In the genomic region with DNA sequence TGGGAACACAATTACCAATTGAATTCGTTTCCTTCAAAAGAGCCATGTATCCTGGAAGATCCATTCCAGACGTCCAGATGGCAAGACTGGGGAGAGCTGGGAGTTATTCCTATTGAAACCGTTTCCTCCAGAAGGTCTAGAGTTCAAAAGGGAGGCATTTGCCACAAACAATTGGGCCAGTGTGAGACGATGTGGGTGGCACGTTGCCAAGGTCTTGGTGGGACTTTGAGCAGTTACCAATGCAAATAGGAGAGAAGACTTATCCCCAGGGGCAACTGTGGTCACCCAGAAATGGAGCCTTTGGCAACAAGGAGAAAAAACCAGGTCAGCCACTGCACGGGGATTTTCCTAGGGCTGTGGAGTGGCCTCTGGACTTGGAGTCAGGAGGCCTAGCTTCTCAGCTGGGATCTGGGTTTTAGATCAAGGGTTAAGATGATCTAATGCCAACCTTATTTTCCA, we compare ENCODE assay signal across 14 cellular contexts. TPM values are rescaled to one million over a fixed set of nuclear protein-coding genes. Genes with fewer than 3 reads are reported as not detected.
A peak's percentile ranks its signal among the peaks of the same experiment; 100 is the strongest.
DNase-seq lines count a peak whose midpoint lies in the region; ATAC-seq and TF ChIP-seq lines count a peak whose summit lies in the region.
"Had no signal": no experiment of that assay in that cellular context is flagged by ENCODE, and none has a peak within 500 bp of the region (broad histone marks: within the 10 kb centered on the region; RNA-seq: fewer than 3 reads in every experiment).

No MANE protein-coding gene starts in this region.

- in situ Hi-C loops in GM23248 (cut with MboI): no loop called here

- H3K27me3 Mint-ChIP-seq in chondrocyte (ENCODE audit: low read depth): peaks cover 36% of the 10 kb centered on the region

- intact Hi-C loops in posterior cingulate gyrus (cut with DNase I): no loop called here

- no peaks in the 10 kb centered on the region for H4K20me1 ChIP-seq in GM23248 (ENCODE audit: insufficient read depth)

- H3K79me2 ChIP-seq in GM23248 (ENCODE audit: insufficient read depth): no peaks in the 10 kb centered on the region

- H3K4me1 Mint-ChIP-seq in chondrocyte (ENCODE audit: low read depth): peaks cover 5% of the 10 kb centered on the region
- H3K4me1 Mint-ChIP-seq: activated CD4-positive, alpha-beta T cell treated with anti-CD3 and anti-CD28 coated beads, Interleukin-2, amount 10 ng/mL, durations not matched to agents 7 days and 5 days had no signal

- H3K27ac ChIP-seq in GM23248: no peak overlapping the region

- no peaks in the 10 kb centered on the region for H3K9me3 ChIP-seq in GM23248 (ENCODE audit: low read depth)

- H3F3A ChIP-seq in GM23248 (ENCODE audit: insufficient read depth): no peaks in the 10 kb centered on the region

- DNase-seq in Daoy (ENCODE audit: low read depth) (peak; percentile 61), NCI-H69 (lab: John Stamatoyannopoulos, UW) (peak; percentile 90), fibroblast of pulmonary artery (ENCODE audit: low read depth) (peak; percentile 77), posterior cingulate gyrus (peak in 9 of 10 donors; percentile 13 to 90 (median 54)), GM23248 (no peak), chondrocyte (ENCODE audit: low spot score) (no peak), NCI-H2227 (lab: John Stamatoyannopoulos, UW; ENCODE audit: unreplicated experiment) (no peak)
- DNase-seq: activated CD4-positive, alpha-beta T cell treated with anti-CD3 and anti-CD28 coated beads, Interleukin-2, amount 10 ng/mL, durations not matched to agents 7 days and 5 days; activated gamma-delta T cell treated with Interleukin-2 at 50 U/mL for 16 hours; GOT3 had no signal

- no peak overlapping the region for H3K4me2 ChIP-seq in GM23248 (ENCODE audit: unreplicated experiment)

- H3K9me3 Mint-ChIP-seq in chondrocyte (ENCODE audit: low read depth): no peaks in the 10 kb centered on the region
- H3K9me3 Mint-ChIP-seq: activated CD4-positive, alpha-beta T cell treated with anti-CD3 and anti-CD28 coated beads, Interleukin-2, amount 10 ng/mL, durations not matched to agents 7 days and 5 days; central memory CD8-positive, alpha-beta T cell had no signal

- no peak overlapping the region for H3K27ac Mint-ChIP-seq in chondrocyte (ENCODE audit: unreplicated experiment)
- H3K27ac Mint-ChIP-seq: activated CD4-positive, alpha-beta T cell treated with anti-CD3 and anti-CD28 coated beads, Interleukin-2, amount 10 ng/mL, durations not matched to agents 7 days and 5 days had no signal

- ATAC-seq in GM21423 (IDR thresholded peaks at IDR 0.05; ENCODE audit: unreplicated experiment): no peak
- ATAC-seq: SK-N-SH treated with all-trans-retinoic acid at 6 μM for 48 hours had no signal

- no peaks in the 10 kb centered on the region for H3K36me3 ChIP-seq in GM23248 (ENCODE audit: low read depth)

- H3K4me3 ChIP-seq in fibroblast of pulmonary artery (replicated peaks; ENCODE audit: low read depth, low read length): no peak overlapping the region
- no peak overlapping the region for H3K4me3 ChIP-seq in GM23248

- H3K4me3 Mint-ChIP-seq in chondrocyte (ENCODE audit: unreplicated experiment): no peak overlapping the region
- H3K4me3 Mint-ChIP-seq: activated CD4-positive, alpha-beta T cell treated with anti-CD3 and anti-CD28 coated beads, Interleukin-2, amount 10 ng/mL, durations not matched to agents 7 days and 5 days; CD14-positive monocyte; central memory CD8-positive, alpha-beta T cell had no signal

- H3K9ac ChIP-seq in GM23248: no peak overlapping the region

- peaks cover 5% of the 10 kb centered on the region; the same call in 1 of the 2 replicates for H3K4me1 ChIP-seq in GM23248 (ENCODE audit: insufficient read depth)

- no peaks in the 10 kb centered on the region for H3K36me3 Mint-ChIP-seq in chondrocyte (ENCODE audit: low read depth)

- TF ChIP-seq CTCF in fibroblast of pulmonary artery (IDR thresholded peaks at IDR 0.05; ENCODE audit: low read length, missing control alignments) (no peak), chondrocyte (IDR thresholded peaks at IDR 0.05) (no peak)

- H3K27me3 ChIP-seq in GM23248 (replicated peaks; ENCODE audit: insufficient read depth): peaks cover 17% of the 10 kb centered on the region

- no peaks in the 10 kb centered on the region for H3K9me2 ChIP-seq in GM23248 (ENCODE audit: insufficient read depth)

- WGBS in GM23248 (ENCODE audit: low coverage in 1 of 2, low lambda C conversion rate in 2 of 2, missing lambda C conversion rate in 2 of 2), 2 experiments: 34% methylated on average over 6 of the region's 6 CpGs

- no peak overlapping the region for H2AFZ ChIP-seq in GM23248

RNA-seq across cellular contexts. Expression of a gene that starts 29.6 kb away (rescaled TPM):
- total RNA-seq in Daoy (2014; rRNA removed; shearing (Covaris generic)): 43.9 and 46.0 TPM in 2 replicates
- 25.3 and 37.6 TPM in 2 replicates for total RNA-seq in GM23248 (2014; rRNA removed; shearing (Covaris generic))
- 9.8 and 11.7 TPM in 2 replicates for polyA plus RNA-seq in GM23248 (2016; fragmentation: Nextera tagmentation; extraction: Ambion mirVana)
- total RNA-seq in chondrocyte: 36.9 to 53.4 TPM (median 51.3 TPM) in 3 replicates

Comparison
In these comparisons a context has a peak if more than half of its experiments do, and no peak if none do; other contexts are left out.
1. DNase-seq: peak in Daoy (single experiment), NCI-H69 (single experiment), fibroblast of pulmonary artery (single experiment) and posterior cingulate gyrus (9 of 10); none in GM23248 (single experiment), chondrocyte (single experiment) and NCI-H2227 (single experiment).